In the genomic region with DNA sequence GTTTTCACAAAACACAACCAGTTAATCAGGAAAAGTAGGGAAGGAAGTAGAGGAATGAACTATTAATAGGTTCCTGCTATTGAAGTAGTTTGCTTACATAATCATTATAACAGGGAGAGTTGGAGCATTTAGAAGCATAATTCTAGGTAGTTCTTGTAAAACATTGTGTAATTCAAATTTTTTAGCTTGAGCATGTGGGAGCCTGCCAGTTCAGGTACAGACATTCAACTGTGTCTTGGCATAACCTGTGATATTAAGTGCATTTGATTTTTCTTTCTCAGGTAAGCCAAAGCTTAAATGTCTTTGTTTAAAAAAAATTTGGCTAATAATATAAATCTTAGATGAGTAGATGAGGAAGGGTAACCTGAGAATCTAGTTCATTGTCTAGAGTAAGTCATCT, we compare ENCODE assay signal across 14 cellular contexts. TPM values are rescaled to one million over a fixed set of nuclear protein-coding genes. Genes with fewer than 3 reads are reported as not detected.
A peak's percentile ranks its signal among the peaks of the same experiment; 100 is the strongest.
DNase-seq lines count a peak whose midpoint lies in the region; FAIRE-seq and TF ChIP-seq lines count a peak whose summit lies in the region.
"Had no signal": no experiment of that assay in that cellular context is flagged by ENCODE, and none has a peak within 500 bp of the region (broad histone marks: within the 10 kb centered on the region; RNA-seq: fewer than 3 reads in every experiment).

No MANE protein-coding gene starts in this region.

- POLR2A ChIA-PET in activated CD4-positive, alpha-beta T cell treated with anti-CD3 and anti-CD28 coated beads, Interleukin-2, amount 10 ng/mL, durations not matched to agents 7 days and 5 days (lab: Charles Lee), result no interaction called here
- POLR2A ChIA-PET in OCI-LY7 (lab: Charles Lee), result interaction anchor here (0.5 to 0.6 kb wide), 2 partner anchors 183 to 253 kb away, joined by 3 to 6 read pairs; no protein-coding TSS in a partner anchor
- POLR2A ChIA-PET in endothelial cell of umbilical vein (lab: Charles Lee), result no interaction called here

- H3K27ac Mint-ChIP-seq in activated CD4-positive, alpha-beta T cell treated with anti-CD3 and anti-CD28 coated beads, Interleukin-2, amount 10 ng/mL, durations not matched to agents 7 days and 5 days, result no peak overlapping the region

- peaks cover 48% of the 10 kb centered on the region for H3K4me1 ChIP-seq in OCI-LY7 (ENCODE audit: insufficient read depth, low read length, poor library complexity, severe bottlenecking)
- peaks cover 43% of the 10 kb centered on the region for H3K4me1 ChIP-seq in endothelial cell of umbilical vein (ENCODE audit: control insufficient read depth, extremely low read depth, insufficient read depth, low read length)
- H3K4me1 ChIP-seq in prostate gland (replicated peaks), result peaks cover 5% of the 10 kb centered on the region
- peaks cover 0 to 67% (median 59%) of the 10 kb centered on the region in 4 donors for H3K4me1 ChIP-seq in sigmoid colon

- H3K27me3 Mint-ChIP-seq in activated CD4-positive, alpha-beta T cell treated with anti-CD3 and anti-CD28 coated beads, Interleukin-2, amount 10 ng/mL, durations not matched to agents 7 days and 5 days, result no peaks in the 10 kb centered on the region

- H3K9me3 ChIP-seq in OCI-LY7 (ENCODE audit: low read length) (no peaks in the 10 kb centered on the region), endothelial cell of umbilical vein (replicated peaks; ENCODE audit: control insufficient read depth, insufficient read depth, low read length) (no peaks in the 10 kb centered on the region), prostate gland (no peaks in the 10 kb centered on the region), WERI-Rb-1 (ENCODE audit: severe bottlenecking) (no peaks in the 10 kb centered on the region), sigmoid colon (no peaks in the 10 kb centered on the region)
- H3K9me3 ChIP-seq: esophagus squamous epithelium, right atrium auricular region had no signal

- no peak overlapping the region for H2AFZ ChIP-seq in OCI-LY7 (ENCODE audit: low read length)
- H2AFZ ChIP-seq in endothelial cell of umbilical vein (ENCODE audit: low read depth, low read length), result no peak overlapping the region

- H3K36me3 ChIP-seq in OCI-LY7 (ENCODE audit: insufficient read depth, low read length) (peaks cover 75% of the 10 kb centered on the region), endothelial cell of umbilical vein (ENCODE audit: control insufficient read depth in 2 of 2, extremely low read depth in 1 of 2, insufficient read depth in 2 of 2, low read length in 2 of 2) (peaks cover 23 to 24% of the 10 kb centered on the region in 2 experiments), prostate gland (peaks cover 5 to 32% of the 10 kb centered on the region in 2 donors), WERI-Rb-1 (peaks cover 80% of the 10 kb centered on the region), sigmoid colon (peaks cover 37 to 70% (median 48%) of the 10 kb centered on the region in 4 donors)

- H3K27ac ChIP-seq in OCI-LY7 (ENCODE audit: low read depth, low read length, poor library complexity, severe bottlenecking), result no peak overlapping the region
- no peak overlapping the region for H3K27ac ChIP-seq in endothelial cell of umbilical vein (ENCODE audit: insufficient read depth, low read depth, low read length)
- no peak overlapping the region for H3K27ac ChIP-seq in prostate gland
- no peak overlapping the region for H3K27ac ChIP-seq in WERI-Rb-1
- H3K27ac ChIP-seq in sigmoid colon, result peak overlapping the region in 2 of 4 donors; percentile 22 to 43
- H3K27ac ChIP-seq: right atrium auricular region had no signal

- TF ChIP-seq EP300 in sigmoid colon (IDR thresholded peaks at IDR 0.05), result no peak

- H3K4me3 ChIP-seq in OCI-LY7 (ENCODE audit: low read depth, low read length, poor library complexity, severe bottlenecking), result peak overlapping the region; percentile 27
- H3K4me3 ChIP-seq in endothelial cell of umbilical vein (replicated peaks in 1 of 3; ENCODE audit: insufficient read depth in 1 of 3, low read depth in 1 of 3, low read length in 3 of 3), result peak overlapping the region in 1 of 3 experiments; percentile 23
- H3K4me3 ChIP-seq in prostate gland, result no peak overlapping the region
- H3K4me3 ChIP-seq in WERI-Rb-1 (ENCODE audit: low read depth, low read length), result no peak overlapping the region
- no peak overlapping the region for H3K4me3 ChIP-seq in sigmoid colon
- H3K4me3 ChIP-seq: right atrium auricular region had no signal

- H3K79me2 ChIP-seq in OCI-LY7 (ENCODE audit: insufficient read depth, low read depth, low read length), result peaks cover 81% of the 10 kb centered on the region
- H3K79me2 ChIP-seq in endothelial cell of umbilical vein (ENCODE audit: control insufficient read depth, insufficient read depth, low read length), result peaks cover 84% of the 10 kb centered on the region

- H3K4me1 Mint-ChIP-seq in activated CD4-positive, alpha-beta T cell treated with anti-CD3 and anti-CD28 coated beads, Interleukin-2, amount 10 ng/mL, durations not matched to agents 7 days and 5 days, result peaks cover 64% of the 10 kb centered on the region

- H3K9me3 Mint-ChIP-seq in activated CD4-positive, alpha-beta T cell treated with anti-CD3 and anti-CD28 coated beads, Interleukin-2, amount 10 ng/mL, durations not matched to agents 7 days and 5 days, result no peaks in the 10 kb centered on the region

- no peaks in the 10 kb centered on the region for H3K27me3 ChIP-seq in endothelial cell of umbilical vein (ENCODE audit: control insufficient read depth in 2 of 2, insufficient read depth in 2 of 2, low read length in 2 of 2)
- H3K27me3 ChIP-seq in prostate gland (replicated peaks; ENCODE audit: insufficient read depth), result no peaks in the 10 kb centered on the region
- no peaks in the 10 kb centered on the region for H3K27me3 ChIP-seq in WERI-Rb-1 (ENCODE audit: insufficient read depth, low read depth, severe bottlenecking)
- no peaks in the 10 kb centered on the region for H3K27me3 ChIP-seq in sigmoid colon
- H3K27me3 ChIP-seq: esophagus squamous epithelium, right atrium auricular region had no signal

- H3K36me3 Mint-ChIP-seq in activated CD4-positive, alpha-beta T cell treated with anti-CD3 and anti-CD28 coated beads, Interleukin-2, amount 10 ng/mL, durations not matched to agents 7 days and 5 days (ENCODE audit: low read depth), result peaks cover 62% of the 10 kb centered on the region

- no peak for TF ChIP-seq POLR2A in endothelial cell of umbilical vein (IDR thresholded peaks at IDR 0.05; ENCODE audit: low read depth, low read length)
- no peak for TF ChIP-seq POLR2A in prostate gland (IDR thresholded peaks at IDR 0.05)
- TF ChIP-seq POLR2A in sigmoid colon (IDR thresholded peaks at IDR 0.05), result no peak

- no peak for DNase-seq in activated CD4-positive, alpha-beta T cell treated with anti-CD3 and anti-CD28 coated beads, Interleukin-2, amount 10 ng/mL, durations not matched to agents 7 days and 5 days
- no peak for DNase-seq in activated CD4-positive, alpha-beta T cell treated with anti-CD3 and anti-CD28 coated beads, Interleukin-2, amount 50 U/mL, for 4 hours
- DNase-seq in OCI-LY7 (ENCODE audit: low spot score) (no peak), endothelial cell of umbilical vein (ENCODE audit: low read depth, low spot score) (no peak), prostate gland (ENCODE audit: low spot score) (peak; percentile 40), WERI-Rb-1 (no peak), sigmoid colon (no peak)
- no peak for DNase-seq in stimulated activated CD4-positive, alpha-beta T cell treated with anti-CD3 and anti-CD28 coated beads, Interleukin-4, amount 100 ng/mL, for 24 hours
- DNase-seq: activated CD8-positive, alpha-beta memory T cell treated with anti-CD3 and anti-CD28 coated beads, Interleukin-2, amount 50 U/mL, for 48 hours; esophagus squamous epithelium; HCEC 1CT; NCI-H187; NK-92 treated with Interleukin-12 subunit alpha and Interleukin-12 subunit beta, amount 100 ng/mL, for 24 hours had no signal

- H3K4me3 Mint-ChIP-seq in activated CD4-positive, alpha-beta T cell treated with anti-CD3 and anti-CD28 coated beads, Interleukin-2, amount 10 ng/mL, durations not matched to agents 7 days and 5 days, result peak overlapping the region; percentile 91

- CTCF ChIA-PET in activated CD4-positive, alpha-beta T cell treated with anti-CD3 and anti-CD28 coated beads, Interleukin-2, amount 10 ng/mL, durations not matched to agents 7 days and 5 days (lab: Charles Lee), result no interaction called here
- CTCF ChIA-PET in OCI-LY7 (lab: Charles Lee; ENCODE audit: unreplicated experiment) (no interaction called here), endothelial cell of umbilical vein (lab: Charles Lee) (no interaction called here)

- intact Hi-C loops in OCI-LY7 (cut with micrococcal nuclease; ENCODE audit: unreplicated experiment), result no loop called here
- intact Hi-C loops in endothelial cell of umbilical vein (cut with micrococcal nuclease), result no loop called here
- intact Hi-C loops in prostate gland (cut with DNase I), result no loop called here
- intact Hi-C loops in sigmoid colon (cut with DNase I), result no loop called here

- H4K20me1 ChIP-seq in OCI-LY7 (ENCODE audit: insufficient read depth, low read length), result peaks cover 50% of the 10 kb centered on the region
- H4K20me1 ChIP-seq in endothelial cell of umbilical vein (replicated peaks; ENCODE audit: control insufficient read depth, extremely low read depth, insufficient read depth, low read length), result peaks cover 2% of the 10 kb centered on the region

- H3K9ac ChIP-seq in endothelial cell of umbilical vein (replicated peaks; ENCODE audit: extremely low read depth, insufficient read depth, low read length), result no peak overlapping the region

- no peak for TF ChIP-seq CTCF in OCI-LY7 (conservative IDR thresholded peaks at IDR 0.05; ENCODE audit: low read length)
- TF ChIP-seq CTCF in endothelial cell of umbilical vein (IDR thresholded peaks at IDR 0.05; ENCODE audit: extremely low read depth in 1 of 2, insufficient read depth in 1 of 2, low read depth in 1 of 2, low read length in 2 of 2), result no peak
- no peak for TF ChIP-seq CTCF in prostate gland (IDR thresholded peaks at IDR 0.05)
- TF ChIP-seq CTCF in WERI-Rb-1 (IDR thresholded peaks at IDR 0.05; ENCODE audit: low read depth, low read length), result no peak
- no peak for TF ChIP-seq CTCF in sigmoid colon (IDR thresholded peaks at IDR 0.05)

- H3K4me2 ChIP-seq in OCI-LY7 (ENCODE audit: low read length), result peak overlapping the region; percentile 97; the same call in 1 of the 2 replicates
- H3K4me2 ChIP-seq in endothelial cell of umbilical vein (ENCODE audit: insufficient read depth, low read length), result peak overlapping the region; percentile 63

- H3K9me2 ChIP-seq in OCI-LY7 (ENCODE audit: insufficient read depth, low read length), result no peaks in the 10 kb centered on the region

- no peaks in the 10 kb centered on the region for H3K9me1 ChIP-seq in endothelial cell of umbilical vein (replicated peaks; ENCODE audit: control insufficient read depth, extremely low read depth, insufficient read depth, low read length)

- dilution Hi-C loops in endothelial cell of umbilical vein (cut with MboI; ENCODE audit: extremely low pct_ligation_motif_present, low sequenced_read_pairs), result no loop called here

- peak; percentile 4 for FAIRE-seq in endothelial cell of umbilical vein (lab: Jason Lieb, UNC)

- no TSS peak for BruUV-seq in OCI-LY7 (replicated peaks; lab: Mats Ljungman, UMichigan)
- BruUV-seq in endothelial cell of umbilical vein (replicated peaks; lab: Mats Ljungman, UMichigan), result no TSS peak

RNA-seq across cellular contexts. Expression of a gene that starts 3.4 kb away (rescaled TPM):
- 10 to 100 TPM; 76.3 to 89.2 TPM for total RNA-seq in activated CD4-positive, alpha-beta T cell treated with anti-CD3 and anti-CD28 coated beads, Interleukin-2, amount 10 ng/mL, durations not matched to agents 7 days and 5 days
- total RNA-seq in OCI-LY7 (2014; rRNA removed; shearing (Covaris generic)), result 46.6 and 57.9 TPM in 2 replicates
- 82.6 and 83.6 TPM in 2 replicates for total RNA-seq in OCI-LY7 (2022)
- 101 and 105 TPM in 2 replicates for total RNA-seq in endothelial cell of umbilical vein
- 72.4 and 73.6 TPM in 2 replicates for polyA plus RNA-seq in endothelial cell of umbilical vein
- 76.7 and 81.7 TPM in 2 replicates for polyA plus RNA-seq in endothelial cell of umbilical vein (2011; cell fraction: cytosol; rRNA removed)
- polyA plus RNA-seq in endothelial cell of umbilical vein (2011; cell fraction: nucleus; rRNA removed), result 68.4 and 75.6 TPM in 2 replicates
- 62.3 and 92.5 TPM in 2 replicates for polyA plus RNA-seq in endothelial cell of umbilical vein (2012)
- polyA minus RNA-seq in endothelial cell of umbilical vein, result 226 and 237 TPM in 2 replicates
- polyA minus RNA-seq in endothelial cell of umbilical vein (2011; cell fraction: cytosol; rRNA and poly(A)+ RNA removed), result 65.3 TPM
- polyA minus RNA-seq in endothelial cell of umbilical vein (2011; cell fraction: nucleus; rRNA and poly(A)+ RNA removed), result 56.2 and 66.6 TPM in 2 replicates
- 10 to 100 TPM; 51.5 to 86.5 TPM for total RNA-seq in prostate gland
- 10 to 100 TPM; 37.9 to 47.0 (median 42.7) TPM for total RNA-seq in sigmoid colon
- 10 to 100 TPM; 27.0 to 40.5 (median 31.2) TPM for polyA plus RNA-seq in sigmoid colon
